20 cellular contexts compared by ENCODE assay signal in the genomic region with DNA sequence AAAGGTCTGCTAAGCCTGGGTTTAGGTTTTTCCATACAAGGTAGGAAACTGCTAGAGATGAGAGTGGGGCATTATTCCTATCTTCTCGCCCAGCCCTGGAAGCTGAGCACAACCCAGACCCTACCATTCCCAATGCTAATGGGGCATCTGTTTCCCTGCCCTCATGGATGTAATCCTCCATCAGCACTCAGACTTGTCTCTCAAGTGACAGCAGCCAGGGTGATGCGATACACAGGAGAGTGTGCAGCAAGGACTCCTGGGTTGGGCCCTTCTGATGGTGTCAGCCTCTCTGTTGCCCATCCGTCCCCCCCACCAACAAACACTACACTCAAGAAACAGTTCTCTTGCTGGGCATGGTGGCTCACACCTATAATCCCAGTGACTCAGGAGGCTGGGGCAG.
"Had no signal": no experiment of that assay in that cellular context is flagged by ENCODE, and none has a peak within 500 bp of the region (broad histone marks: within the 10 kb centered on the region; RNA-seq: fewer than 3 reads in every experiment).

No MANE protein-coding gene starts in this region.

- H3K27me3 Mint-ChIP-seq: memory B cell; natural killer cell treated with Interleukin-12 subunit alpha and Interleukin-12 subunit beta and Interleukin-15 and Interleukin-18, amount 100 ng/mL, for 72 hours had no signal

- H3K27ac Mint-ChIP-seq: memory B cell; natural killer cell treated with Interleukin-12 subunit alpha and Interleukin-12 subunit beta and Interleukin-15 and Interleukin-18, amount 100 ng/mL, for 72 hours had no signal

- H3K9me3 Mint-ChIP-seq: memory B cell; natural killer cell treated with Interleukin-12 subunit alpha and Interleukin-12 subunit beta and Interleukin-15 and Interleukin-18, amount 100 ng/mL, for 72 hours had no signal

- DNase-seq: effector memory CD4-positive, alpha-beta T cell; esophagus squamous epithelium; foreskin fibroblast; kidney; left cardiac atrium; left ventricle myocardium inferior; lower lobe of right lung; midbrain; retina; right lobe of liver; spleen; stimulated activated CD4-positive, alpha-beta T cell treated with anti-CD3 and anti-CD28 coated beads, Interleukin-15, amount 100 ng/mL, for 24 hours; stimulated activated CD4-positive, alpha-beta T cell treated with anti-CD3 and anti-CD28 coated beads, Interleukin-1b, Interleukin-23, amount 100 ng/mL, for 48 hours; stimulated activated CD4-positive, alpha-beta T cell treated with anti-CD3 and anti-CD28 coated beads, Interleukin-4, amount 100 ng/mL, for 24 hours; stimulated activated naive CD4-positive, alpha-beta T cell; trophoblast cell had no signal

- ATAC-seq: left cardiac atrium; lower lobe of right lung; natural killer cell treated with Interleukin-12 subunit alpha and Interleukin-12 subunit beta and Interleukin-15 and Interleukin-18, amount 100 ng/mL, for 72 hours; psoas muscle; right lobe of liver had no signal

- H3K4me3 Mint-ChIP-seq: memory B cell; natural killer cell treated with Interleukin-12 subunit alpha and Interleukin-12 subunit beta and Interleukin-15 and Interleukin-18, amount 100 ng/mL, for 72 hours had no signal

- H3K4me3 ChIP-seq: esophagus squamous epithelium, hepatocyte, left ventricle myocardium inferior, lower lobe of right lung, psoas muscle, right lobe of liver, spleen had no signal
